ENCODE assay signal across 8 cellular contexts in the genomic region with DNA sequence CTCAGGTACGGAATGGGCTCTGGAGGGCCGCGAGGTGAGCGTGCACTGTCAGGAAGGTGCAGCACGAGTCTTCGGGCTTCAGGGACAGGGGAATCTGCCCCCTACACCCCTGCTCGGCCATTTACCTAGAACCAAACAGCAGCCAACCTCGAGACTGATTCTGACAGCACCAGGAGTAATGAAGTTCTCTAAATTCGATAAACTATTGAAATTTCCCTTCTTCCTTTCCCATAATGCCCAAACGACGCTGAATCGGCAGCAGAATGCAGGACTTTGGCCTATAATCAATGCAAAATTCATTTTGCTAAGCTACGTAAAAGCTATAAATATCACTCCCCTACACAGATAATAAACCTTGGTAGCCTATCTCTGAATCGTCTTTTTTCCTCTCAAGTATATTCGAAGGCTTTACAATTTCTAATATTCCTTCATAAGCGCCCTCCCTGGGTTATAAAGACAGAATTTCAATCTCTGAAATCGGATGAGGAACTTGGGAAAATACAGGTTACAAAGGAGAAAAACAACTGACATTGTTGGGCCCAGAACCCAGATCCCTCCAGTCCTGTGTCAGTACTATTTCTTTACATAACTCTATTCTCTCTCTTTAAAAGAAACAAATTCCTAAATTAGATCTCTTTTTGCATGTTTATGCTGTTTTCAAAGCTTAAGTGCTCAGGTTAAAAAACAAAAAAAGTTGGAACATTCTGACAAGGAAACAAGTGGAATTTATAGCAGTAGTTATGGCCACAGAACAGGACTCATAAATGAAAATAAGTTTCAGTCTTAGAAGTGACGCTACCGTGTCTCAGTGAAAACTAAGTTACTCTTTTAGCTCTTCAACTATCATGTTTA.
DNase-seq lines count a peak whose midpoint lies in the region; ATAC-seq, FAIRE-seq and TF ChIP-seq lines count a peak whose summit lies in the region.

No MANE protein-coding gene starts in this region.

- no peak for TF ChIP-seq EP300 in K562 (IDR thresholded peaks at IDR 0.05; ENCODE audit: low read length)

- no peak for DNase-seq in K562 (ENCODE audit: extremely low read depth in 1 of 4, low spot score in 3 of 4)
- DNase-seq in left lobe of liver (ENCODE audit: low spot score), result no peak
- no peak for DNase-seq in thyroid gland
- no peak for DNase-seq in hypothalamus (lab: John Stamatoyannopoulos, UW)
- DNase-seq in stimulated activated CD8-positive, alpha-beta memory T cell treated with anti-CD3 and anti-CD28 coated beads, Interleukin-4, amount 100 ng/mL, for 48 hours, result no peak
- no peak for DNase-seq in stimulated activated CD4-positive, alpha-beta T cell treated with anti-CD3 and anti-CD28 coated beads, Interleukin-4, amount 100 ng/mL, for 1 hour

- TF ChIP-seq RAD21 in K562 (CRISPR knock-in tag; conservative IDR thresholded peaks at IDR 0.05 in 1 of 2, IDR thresholded peaks at IDR 0.05 in 1 of 2), result no peak

- BruUV-seq in K562 (replicated peaks; lab: Mats Ljungman, UMichigan), result TSS peak; percentile 90

- no peaks in the 10 kb centered on the region for H3K9me1 ChIP-seq in K562 (ENCODE audit: control insufficient read depth, insufficient read depth, low read length)

- no peaks in the 10 kb centered on the region for H4K20me1 ChIP-seq in K562 (replicated peaks; ENCODE audit: control insufficient read depth, insufficient read depth, low read length)

- ATAC-seq in GM19328 (IDR thresholded peaks at IDR 0.05; ENCODE audit: unreplicated experiment) (peak; percentile 27), HG03457 (IDR thresholded peaks at IDR 0.05; ENCODE audit: unreplicated experiment) (peak; percentile 20), K562 (peak; percentile 70), left lobe of liver (peak; percentile 1)

- in situ Hi-C loops in K562 (cut with MboI), result no loop called here

- POLR2A ChIA-PET in K562 (lab: Yijun Ruan, JAX), result interaction anchor here (1.2 to 1.5 kb wide), 3 partner anchors 9 to 27 kb away, joined by 3 read pairs; no protein-coding TSS in a partner anchor

- peaks cover 10% of the 10 kb centered on the region; the same call in 1 of the 3 replicates for H3K79me2 ChIP-seq in K562 (ENCODE audit: control insufficient read depth, insufficient read depth, low read length)

- TF ChIP-seq POLR2A in K562 (conservative IDR thresholded peaks at IDR 0.05) (no peak), thyroid gland (IDR thresholded peaks at IDR 0.05) (no peak)

- H3K4me3 ChIP-seq in K562, result peak overlapping the region; percentile 68
- peak overlapping the region in 2 of 3 donors; percentile 28 to 67 for H3K4me3 ChIP-seq in thyroid gland (replicated peaks in 1 of 3)

- peak overlapping the region; percentile 85 to 97 for H3K9ac ChIP-seq in K562 (ENCODE audit: insufficient read depth in 1 of 2, low read depth in 2 of 2, low read length in 2 of 2)

- H3K27ac ChIP-seq in K562 (ENCODE audit: extremely low read depth, low read depth, low read length), result peak overlapping the region; percentile 73
- H3K27ac ChIP-seq in thyroid gland, result peak overlapping the region; percentile 92 to 100 (median 97)

- peak; percentile 58 for FAIRE-seq in K562 (lab: Jason Lieb, UNC)

- CTCF ChIA-PET in K562 (lab: Yijun Ruan, JAX; ENCODE audit: low intra/inter-chr PET ratio), result no interaction called here

- peak overlapping the region; percentile 96 for H3K4me2 ChIP-seq in K562 (ENCODE audit: insufficient read depth, low read length)

- intact Hi-C loops in K562 (cut with micrococcal nuclease), result no loop called here
- intact Hi-C loops in thyroid gland (cut with DNase I), result loop anchor here (10.0 kb wide), 2 partner anchors 55 kb away; no protein-coding TSS in a partner anchor

- no peaks in the 10 kb centered on the region for H3K36me3 ChIP-seq in K562 (ENCODE audit: control insufficient read depth, insufficient read depth, low read length)
- H3K36me3 ChIP-seq in thyroid gland, result no peaks in the 10 kb centered on the region

- no peaks in the 10 kb centered on the region for H3K27me3 ChIP-seq in K562 (ENCODE audit: control insufficient read depth in 2 of 2, insufficient read depth in 2 of 2, low read length in 2 of 2)
- H3K27me3 ChIP-seq in thyroid gland, result no peaks in the 10 kb centered on the region

- no peak for TF ChIP-seq CTCF in K562 (IDR thresholded peaks at IDR 0.05 in 2 of 3, conservative IDR thresholded peaks at IDR 0.05 in 1 of 3; ENCODE audit: insufficient read depth in 2 of 3, low read depth in 1 of 3, low read length in 3 of 3)
- TF ChIP-seq CTCF in thyroid gland (IDR thresholded peaks at IDR 0.05), result no peak

- H3K9me3 ChIP-seq in K562 (replicated peaks; ENCODE audit: control insufficient read depth, insufficient read depth, low read depth, low read length) (no peaks in the 10 kb centered on the region), thyroid gland (no peaks in the 10 kb centered on the region)

- peaks cover 6 to 7% of the 10 kb centered on the region in 2 experiments for H3K4me1 ChIP-seq in K562 (replicated peaks in 1 of 2; ENCODE audit: control insufficient read depth in 2 of 2, insufficient read depth in 2 of 2, low read length in 2 of 2)
- peaks cover 59 to 62% of the 10 kb centered on the region in 2 donors for H3K4me1 ChIP-seq in thyroid gland

- WGBS in K562 (ENCODE audit: insufficient coverage, low coverage, missing lambda C conversion rate), result 1% methylated on average over 19 of the region's 19 CpGs
- 9 to 11% methylated on average over 14 to 15 of the region's 19 CpGs for WGBS in thyroid gland, 2 donors

- peak overlapping the region; percentile 99 for H2AFZ ChIP-seq in K562 (ENCODE audit: low read depth, low read length)

TF ChIP-seq in K562, 482 proteins besides CTCF, POLR2A, EP300 and RAD21 (continues in another document):
- TF ChIP-seq ZNF175 (CRISPR knock-in tag; IDR thresholded peaks at IDR 0.05; ENCODE audit: low read depth) (0 out of 2 replicates have a peak, but pooled peaks have one; percentile 27), POLR2B (IDR thresholded peaks at IDR 0.05; ENCODE audit: low read depth, partially characterized antibody) (peak; percentile 58), KLF16 (IDR thresholded peaks at IDR 0.05) (no peak), ZFPM2 (CRISPR knock-in tag; IDR thresholded peaks at IDR 0.05) (no peak), NFE2L1 (tag; IDR thresholded peaks at IDR 0.05; ENCODE audit: borderline replicate concordance, low read depth) (no peak), RBM25 (IDR thresholded peaks at IDR 0.05; ENCODE audit: low read depth, low read length, severe bottlenecking) (peak; percentile 28), GTF2E2 (tag; IDR thresholded peaks at IDR 0.05) (peak; percentile 46; the same call in 1 of the 2 replicates), HDAC1 (IDR thresholded peaks at IDR 0.05) (0 out of 4 replicates have a peak, but pooled peaks of 1 of the 2 experiments have one; percentile 35), ZNF830 (CRISPR knock-in tag; IDR thresholded peaks at IDR 0.05) (0 out of 2 replicates have a peak, but pooled peaks have one; percentile 46), RBBP5 (IDR thresholded peaks at IDR 0.05; ENCODE audit: borderline replicate concordance, insufficient read depth, low read length, poor library complexity, severe bottlenecking) (peak; percentile 75)
- TF ChIP-seq, protein P1, sequence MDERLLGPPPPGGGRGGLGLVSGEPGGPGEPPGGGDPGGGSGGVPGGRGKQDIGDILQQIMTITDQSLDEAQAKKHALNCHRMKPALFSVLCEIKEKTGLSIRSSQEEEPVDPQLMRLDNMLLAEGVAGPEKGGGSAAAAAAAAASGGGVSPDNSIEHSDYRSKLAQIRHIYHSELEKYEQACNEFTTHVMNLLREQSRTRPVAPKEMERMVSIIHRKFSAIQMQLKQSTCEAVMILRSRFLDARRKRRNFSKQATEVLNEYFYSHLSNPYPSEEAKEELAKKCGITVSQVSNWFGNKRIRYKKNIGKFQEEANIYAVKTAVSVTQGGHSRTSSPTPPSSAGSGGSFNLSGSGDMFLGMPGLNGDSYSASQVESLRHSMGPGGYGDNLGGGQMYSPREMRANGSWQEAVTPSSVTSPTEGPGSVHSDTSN (CRISPR knock-in tag; IDR thresholded peaks at IDR 0.05; ENCODE audit: low read depth), result no peak
- TF ChIP-seq, protein P1 (tag; conservative IDR thresholded peaks at IDR 0.05; ENCODE audit: low read depth), result 0 out of 2 replicates have a peak, but pooled peaks have one; percentile 34
- TF ChIP-seq, protein P2, sequence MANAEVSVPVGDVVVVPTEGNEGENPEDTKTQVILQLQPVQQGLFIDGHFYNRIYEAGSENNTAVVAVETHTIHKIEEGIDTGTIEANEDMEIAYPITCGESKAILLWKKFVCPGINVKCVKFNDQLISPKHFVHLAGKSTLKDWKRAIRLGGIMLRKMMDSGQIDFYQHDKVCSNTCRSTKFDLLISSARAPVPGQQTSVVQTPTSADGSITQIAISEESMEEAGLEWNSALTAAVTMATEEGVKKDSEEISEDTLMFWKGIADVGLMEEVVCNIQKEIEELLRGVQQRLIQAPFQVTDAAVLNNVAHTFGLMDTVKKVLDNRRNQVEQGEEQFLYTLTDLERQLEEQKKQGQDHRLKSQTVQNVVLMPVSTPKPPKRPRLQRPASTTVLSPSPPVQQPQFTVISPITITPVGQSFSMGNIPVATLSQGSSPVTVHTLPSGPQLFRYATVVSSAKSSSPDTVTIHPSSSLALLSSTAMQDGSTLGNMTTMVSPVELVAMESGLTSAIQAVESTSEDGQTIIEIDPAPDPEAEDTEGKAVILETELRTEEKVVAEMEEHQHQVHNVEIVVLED (CRISPR knock-in tag; IDR thresholded peaks at IDR 0.05), result no peak

Comparison
In these comparisons a context has a peak if more than half of its experiments do, and no peak if none do; other contexts are left out.
1. ATAC-seq: peak in every context shown above with its lines; median percentile 70 in K562; 27 in GM19328; 20 in HG03457; 1 in left lobe of liver.